ENCODE assay signal across 1 cellular context in the genomic region with DNA sequence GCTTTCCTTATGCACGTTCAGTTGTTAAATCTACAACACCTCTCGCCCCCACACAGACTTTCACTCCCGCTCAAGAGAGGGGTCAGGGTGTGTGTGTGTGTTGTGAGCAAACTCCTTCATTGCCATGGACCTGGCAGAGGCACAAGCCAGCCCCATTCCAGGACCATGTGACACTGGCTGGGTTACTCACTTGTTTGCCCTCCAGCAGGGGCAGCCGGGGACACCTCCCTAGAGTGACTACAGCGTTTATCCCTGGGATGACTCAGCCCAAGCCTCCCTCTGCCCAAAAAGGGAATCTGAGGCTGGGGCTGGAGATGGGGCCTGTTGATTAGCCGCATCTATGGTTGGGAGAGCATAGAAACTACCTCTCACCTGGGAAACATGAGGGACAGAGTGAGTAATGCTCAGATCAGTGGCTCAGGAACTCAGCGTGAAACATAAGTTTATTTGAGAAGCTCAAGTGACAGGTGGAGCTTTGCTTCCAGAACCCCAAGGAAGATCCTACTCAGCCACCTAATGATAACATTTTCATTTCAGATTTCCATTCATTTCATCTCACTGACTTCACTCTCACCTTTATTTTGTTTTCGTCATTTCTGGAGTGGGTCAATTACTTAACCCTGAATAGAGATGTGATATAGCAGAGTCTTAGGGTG.
A peak's percentile ranks its signal among the peaks of the same experiment; 100 is the strongest.
TF ChIP-seq lines count a peak whose summit lies in the region.

No MANE protein-coding gene starts in this region.

TF ChIP-seq in HCT116, 20 proteins besides CTCF, POLR2A, EP300 and RAD21 (continued from another document):
- TF ChIP-seq, protein P1, sequence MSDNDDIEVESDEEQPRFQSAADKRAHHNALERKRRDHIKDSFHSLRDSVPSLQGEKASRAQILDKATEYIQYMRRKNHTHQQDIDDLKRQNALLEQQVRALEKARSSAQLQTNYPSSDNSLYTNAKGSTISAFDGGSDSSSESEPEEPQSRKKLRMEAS (IDR thresholded peaks at IDR 0.05): peak; percentile 67
- TF ChIP-seq, protein P2, sequence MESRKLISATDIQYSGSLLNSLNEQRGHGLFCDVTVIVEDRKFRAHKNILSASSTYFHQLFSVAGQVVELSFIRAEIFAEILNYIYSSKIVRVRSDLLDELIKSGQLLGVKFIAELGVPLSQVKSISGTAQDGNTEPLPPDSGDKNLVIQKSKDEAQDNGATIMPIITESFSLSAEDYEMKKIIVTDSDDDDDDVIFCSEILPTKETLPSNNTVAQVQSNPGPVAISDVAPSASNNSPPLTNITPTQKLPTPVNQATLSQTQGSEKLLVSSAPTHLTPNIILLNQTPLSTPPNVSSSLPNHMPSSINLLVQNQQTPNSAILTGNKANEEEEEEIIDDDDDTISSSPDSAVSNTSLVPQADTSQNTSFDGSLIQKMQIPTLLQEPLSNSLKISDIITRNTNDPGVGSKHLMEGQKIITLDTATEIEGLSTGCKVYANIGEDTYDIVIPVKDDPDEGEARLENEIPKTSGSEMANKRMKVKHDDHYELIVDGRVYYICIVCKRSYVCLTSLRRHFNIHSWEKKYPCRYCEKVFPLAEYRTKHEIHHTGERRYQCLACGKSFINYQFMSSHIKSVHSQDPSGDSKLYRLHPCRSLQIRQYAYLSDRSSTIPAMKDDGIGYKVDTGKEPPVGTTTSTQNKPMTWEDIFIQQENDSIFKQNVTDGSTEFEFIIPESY (IDR thresholded peaks at IDR 0.05; ENCODE audit: extremely low read depth, insufficient replicate concordance, low read length): no peak
- TF ChIP-seq ZNF274 (IDR thresholded peaks at IDR 0.05; ENCODE audit: low read depth, low read length) (no peak), EZH2 (IDR thresholded peaks at IDR 0.05) (no peak), CEBPB (IDR thresholded peaks at IDR 0.05; ENCODE audit: low read depth) (no peak), JUND (IDR thresholded peaks at IDR 0.05) (peak; percentile 76), ZFX (IDR thresholded peaks at IDR 0.05) (no peak), CBX3 (IDR thresholded peaks at IDR 0.05; ENCODE audit: low read depth) (peak; percentile 65; the same call in 1 of the 2 replicates), SP1 (IDR thresholded peaks at IDR 0.05; ENCODE audit: low read depth) (peak; percentile 63), ELF1 (IDR thresholded peaks at IDR 0.05; ENCODE audit: borderline replicate concordance, low read depth) (no peak), YY1 (IDR thresholded peaks at IDR 0.05; ENCODE audit: extremely low read depth, insufficient replicate concordance, low read depth, low read length) (no peak), SRF (IDR thresholded peaks at IDR 0.05; ENCODE audit: low read depth) (peak; percentile 93)
- TF ChIP-seq, protein P3, sequence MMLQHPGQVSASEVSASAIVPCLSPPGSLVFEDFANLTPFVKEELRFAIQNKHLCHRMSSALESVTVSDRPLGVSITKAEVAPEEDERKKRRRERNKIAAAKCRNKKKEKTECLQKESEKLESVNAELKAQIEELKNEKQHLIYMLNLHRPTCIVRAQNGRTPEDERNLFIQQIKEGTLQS (IDR thresholded peaks at IDR 0.05): no peak
TF ChIP-seq in HCT116: peak in this region for 7.
